ENCODE assay signal across 8 cellular contexts in genomic region chr2:156437272-156437671, GRCh38. TPM values are rescaled to one million over a fixed set of nuclear protein-coding genes. Genes with fewer than 3 reads are reported as not detected.
DNase-seq lines count a peak whose midpoint lies in the region; ATAC-seq and TF ChIP-seq lines count a peak whose summit lies in the region.

No MANE protein-coding gene starts in this region.

- peak; percentile 19 for ATAC-seq in HG02678 (IDR thresholded peaks at IDR 0.05; ENCODE audit: unreplicated experiment)

- H3K23ac ChIP-seq in trophoblast cell (ENCODE audit: low read length) = no peak overlapping the region

- DNase-seq in DMS 273 (lab: John Stamatoyannopoulos, UW; ENCODE audit: unreplicated experiment) (peak; percentile 20), DMS 273 treated with DMSO at 0.1 percent for 48 hours (lab: John Stamatoyannopoulos, UW) (no peak), RKO (ENCODE audit: low spot score) (peak; percentile 24), epithelial cell of proximal tubule (ENCODE audit: low read depth) (no peak), trophoblast cell (peak in 1 of 2 donors; percentile 41), ecto neural progenitor cell (ENCODE audit: low spot score) (no peak), NCI-H510A treated with DMSO at 0.1 percent for 48 hours (lab: John Stamatoyannopoulos, UW) (no peak)

- H3K79me2 ChIP-seq in trophoblast cell (ENCODE audit: control insufficient read depth, insufficient read depth, low read length, poor library complexity) = peaks cover 6% of the 10 kb centered on the region

- TF ChIP-seq CTCF in epithelial cell of proximal tubule (conservative IDR thresholded peaks at IDR 0.05; ENCODE audit: low read depth, low read length) = no peak

- H3K14ac ChIP-seq in trophoblast cell (ENCODE audit: low read length) = no peak overlapping the region

- no peak overlapping the region for H3K9ac ChIP-seq in trophoblast cell (ENCODE audit: low read length)

- H3K4ac ChIP-seq in trophoblast cell (ENCODE audit: low read depth, low read length) = peak overlapping the region; percentile 58

- no peak overlapping the region for H2AFZ ChIP-seq in trophoblast cell (ENCODE audit: insufficient read depth, low read length, poor library complexity)

- H3K27me3 ChIP-seq in trophoblast cell (ENCODE audit: insufficient read depth, low read length) = no peaks in the 10 kb centered on the region

- no peak overlapping the region for H2BK120ac ChIP-seq in trophoblast cell (ENCODE audit: insufficient read depth, low read length, poor library complexity)

- no peak overlapping the region for H2BK12ac ChIP-seq in trophoblast cell (ENCODE audit: low read length)

- no peak overlapping the region for H2BK5ac ChIP-seq in trophoblast cell (ENCODE audit: low read depth, low read length, poor library complexity)

- no peak overlapping the region for H3K18ac ChIP-seq in trophoblast cell (ENCODE audit: low read length)

- H3K4me1 ChIP-seq in trophoblast cell (ENCODE audit: control insufficient read depth in 1 of 2, insufficient read depth in 2 of 2, low read length in 2 of 2) = peaks cover 3 to 5% of the 10 kb centered on the region in 2 experiments

- H3K4me3 ChIP-seq in epithelial cell of proximal tubule (ENCODE audit: low read depth, low read length) (peak overlapping the region; percentile 83), trophoblast cell (ENCODE audit: low read depth, low read length) (no peak overlapping the region)

- WGBS in trophoblast cell (ENCODE audit: extremely low coverage, insufficient coverage, insufficient read length) = no CpG with 5 or more reads among the region's 6 CpGs

- no peak overlapping the region for H4K91ac ChIP-seq in trophoblast cell (ENCODE audit: low read depth, low read length)

- H4K12ac ChIP-seq in trophoblast cell (ENCODE audit: low read depth, low read length) = no peak overlapping the region

- no peak overlapping the region for H3K4me2 ChIP-seq in trophoblast cell (ENCODE audit: low read length)

- no peak overlapping the region for H2AK5ac ChIP-seq in trophoblast cell (ENCODE audit: low read length)

- no peaks in the 10 kb centered on the region for H3K9me3 ChIP-seq in trophoblast cell (ENCODE audit: insufficient read depth, low read depth, low read length)

- no peaks in the 10 kb centered on the region for H3K36me3 ChIP-seq in trophoblast cell (ENCODE audit: control insufficient read depth in 1 of 2, insufficient read depth in 2 of 2, low read length in 2 of 2)

- H4K8ac ChIP-seq in trophoblast cell (ENCODE audit: low read depth, low read length) = no peak overlapping the region

- peaks cover 14% of the 10 kb centered on the region for H3K79me1 ChIP-seq in trophoblast cell (ENCODE audit: low read length)

- no peak overlapping the region for H3K27ac ChIP-seq in trophoblast cell (ENCODE audit: low read depth, low read length)

RNA-seq across cellular contexts. Expression of gene GPD2, which starts 1.1 kb away (rescaled TPM):
- total RNA-seq in epithelial cell of proximal tubule = 22.4 and 30.6 TPM in 2 replicates
- 18.9 and 20.0 TPM in 2 replicates for polyA plus RNA-seq in trophoblast cell (2013)

Comparison
In these comparisons a context has a peak if more than half of its experiments do, and no peak if none do; other contexts are left out.
1. DNase-seq: peak in DMS 273 (single experiment) and RKO (single experiment); none in DMS 273 treated with DMSO at 0.1 percent for 48 hours (single experiment), epithelial cell of proximal tubule (single experiment), ecto neural progenitor cell (single experiment) and NCI-H510A treated with DMSO at 0.1 percent for 48 hours (single experiment).